40 cellular contexts compared by ENCODE assay signal in genomic region chr3:128473737-128474136, GRCh38. TPM values are rescaled to one million over a fixed set of nuclear protein-coding genes. Genes with fewer than 3 reads are reported as not detected.
"Had no signal": no experiment of that assay in that cellular context is flagged by ENCODE, and none has a peak within 500 bp of the region (broad histone marks: within the 10 kb centered on the region; RNA-seq: fewer than 3 reads in every experiment).

No MANE protein-coding gene starts in this region.

- H3K9me3 Mint-ChIP-seq: activated B cell treated with CpG ODN at 0.5 μM for 24 hours; activated CD8-positive, alpha-beta T cell treated with anti-CD3 and anti-CD28 coated beads for 36 hours; activated naive CD4-positive, alpha-beta T cell treated with anti-CD3 and anti-CD28 coated beads for 36 hours; activated naive CD4-positive, alpha-beta T cell treated with anti-CD3 and anti-CD28 coated beads, Interleukin-2, amount 50 U/mL, for 24 hours; activated naive CD8-positive, alpha-beta T cell treated with anti-CD3 and anti-CD28 coated beads for 36 hours; activated naive CD8-positive, alpha-beta T cell treated with anti-CD3 and anti-CD28 coated beads, Interleukin-2, amount 50 U/mL, for 24 hours; activated T-helper 1 cell treated with anti-CD3 and anti-CD28 coated beads, Interleukin-12 subunit alpha, Interleukin-12 subunit beta, Interleukin-2, Interleukin-4 antibody, amounts not matched to agents 30 ng/mL and 10 ng/mL and 1 ng/mL, durations not matched to agents 14 hours and 24 hours and 36 hours; activated T-helper 2 cell treated with anti-CD3 and anti-CD28 coated beads, Interferon-gamma antibody, Interleukin-2, Interleukin-4, amounts not matched to agents 10 μg/mL and 5 μg/mL and 100 μg/mL, durations not matched to agents 14 hours and 24 hours and 36 hours; T-helper 2 cell treated with Interferon-gamma antibody and Interleukin-4, amounts not matched to agents 5 μg/mL and 100 μg/mL, for 36 hours had no signal

- FAIRE-seq: endometrium, endothelial cell of umbilical vein had no signal

- H3K27me3 ChIP-seq: colonic mucosa had no signal

- H3K27ac Mint-ChIP-seq: activated B cell treated with CpG ODN at 0.5 μM for 24 hours; activated CD8-positive, alpha-beta T cell treated with anti-CD3 and anti-CD28 coated beads for 36 hours; activated naive CD4-positive, alpha-beta T cell treated with anti-CD3 and anti-CD28 coated beads for 36 hours; activated naive CD4-positive, alpha-beta T cell treated with anti-CD3 and anti-CD28 coated beads, Interleukin-2, amount 50 U/mL, for 24 hours; activated naive CD8-positive, alpha-beta T cell treated with anti-CD3 and anti-CD28 coated beads for 36 hours; activated naive CD8-positive, alpha-beta T cell treated with anti-CD3 and anti-CD28 coated beads, Interleukin-2, amount 50 U/mL, for 24 hours; activated T-helper 1 cell treated with anti-CD3 and anti-CD28 coated beads, Interleukin-12 subunit alpha, Interleukin-12 subunit beta, Interleukin-2, Interleukin-4 antibody, amounts not matched to agents 30 ng/mL and 10 ng/mL and 1 ng/mL, durations not matched to agents 14 hours and 24 hours and 36 hours; activated T-helper 2 cell treated with anti-CD3 and anti-CD28 coated beads, Interferon-gamma antibody, Interleukin-2, Interleukin-4, amounts not matched to agents 10 μg/mL and 5 μg/mL and 100 μg/mL, durations not matched to agents 14 hours and 24 hours and 36 hours; T-helper 17 cell; T-helper 2 cell treated with Interferon-gamma antibody and Interleukin-4, amounts not matched to agents 5 μg/mL and 100 μg/mL, for 36 hours had no signal

- H3K4me3 Mint-ChIP-seq: activated B cell treated with CpG ODN at 0.5 μM for 24 hours; activated CD8-positive, alpha-beta T cell treated with anti-CD3 and anti-CD28 coated beads for 36 hours; activated naive CD4-positive, alpha-beta T cell treated with anti-CD3 and anti-CD28 coated beads for 36 hours; activated naive CD4-positive, alpha-beta T cell treated with anti-CD3 and anti-CD28 coated beads, Interleukin-2, amount 50 U/mL, for 24 hours; activated naive CD8-positive, alpha-beta T cell treated with anti-CD3 and anti-CD28 coated beads for 36 hours; activated naive CD8-positive, alpha-beta T cell treated with anti-CD3 and anti-CD28 coated beads, Interleukin-2, amount 50 U/mL, for 24 hours; activated T-helper 1 cell treated with anti-CD3 and anti-CD28 coated beads, Interleukin-12 subunit alpha, Interleukin-12 subunit beta, Interleukin-2, Interleukin-4 antibody, amounts not matched to agents 30 ng/mL and 10 ng/mL and 1 ng/mL, durations not matched to agents 14 hours and 24 hours and 36 hours; brain; T-helper 17 cell; T-helper 2 cell treated with Interferon-gamma antibody and Interleukin-4, amounts not matched to agents 5 μg/mL and 100 μg/mL, for 36 hours had no signal

- H3K27ac ChIP-seq: adrenal gland, breast epithelium, cardiac muscle cell, colonic mucosa, epithelial cell of prostate, esophagus squamous epithelium, WERI-Rb-1 had no signal

- H3K4me3 ChIP-seq: adrenal gland, breast epithelium, cardiac muscle cell, colonic mucosa, esophagus squamous epithelium had no signal

- ATAC-seq: activated CD4-positive, CD25-positive, alpha-beta regulatory T cell treated with anti-CD3 and anti-CD28 coated beads, Interleukin-2, amount 50 U/mL, for 24 hours; activated CD8-positive, alpha-beta T cell treated with anti-CD3 and anti-CD28 coated beads for 36 hours; activated naive CD8-positive, alpha-beta T cell treated with anti-CD3 and anti-CD28 coated beads, Interleukin-2, amount 50 U/mL, for 24 hours; T-helper 17 cell had no signal

- H3K36me3 ChIP-seq: adrenal gland, breast epithelium, cardiac muscle cell, colonic mucosa, esophagus squamous epithelium, WERI-Rb-1 had no signal

- H3K9me3 ChIP-seq: adrenal gland, breast epithelium, colonic mucosa, esophagus squamous epithelium had no signal

- H3K4me1 Mint-ChIP-seq: activated B cell treated with CpG ODN at 0.5 μM for 24 hours; activated naive CD4-positive, alpha-beta T cell treated with anti-CD3 and anti-CD28 coated beads, Interleukin-2, amount 50 U/mL, for 24 hours; activated naive CD8-positive, alpha-beta T cell treated with anti-CD3 and anti-CD28 coated beads, Interleukin-2, amount 50 U/mL, for 24 hours had no signal

- H3K4me1 ChIP-seq: adrenal gland, breast epithelium, colonic mucosa, esophagus squamous epithelium had no signal

- H3K36me3 Mint-ChIP-seq: activated naive CD8-positive, alpha-beta T cell treated with anti-CD3 and anti-CD28 coated beads for 36 hours; brain had no signal

- DNase-seq: activated B cell treated with CpG ODN at 0.5 μM for 24 hours; activated CD4-positive, alpha-beta T cell treated with anti-CD3 and anti-CD28 coated beads for 48 hours; activated CD4-positive, alpha-beta T cell treated with anti-CD3 and anti-CD28 coated beads, Interleukin-2, amount 50 U/mL, for 1 hour; activated CD4-positive, alpha-beta T cell treated with anti-CD3 and anti-CD28 coated beads, Interleukin-2, amount 50 U/mL, for 48 hours; activated CD8-positive, alpha-beta memory T cell treated with anti-CD3 and anti-CD28 coated beads for 24 hours; activated CD8-positive, alpha-beta T cell treated with anti-CD3 and anti-CD28 coated beads for 36 hours; activated effector memory CD4-positive, alpha-beta T cell treated with anti-CD3 and anti-CD28 coated beads, Interleukin-2, amount 50 U/mL, for 16 hours; activated naive CD4-positive, alpha-beta T cell treated with anti-CD3 and anti-CD28 coated beads for 36 hours; activated naive CD8-positive, alpha-beta T cell treated with anti-CD3 and anti-CD28 coated beads for 36 hours; activated naive CD8-positive, alpha-beta T cell treated with anti-CD3 and anti-CD28 coated beads, Interleukin-2, amount 50 U/mL, for 24 hours; activated T-cell treated with anti-CD3 and anti-CD28 coated beads, Interleukin-2, amount 50 U/mL, for 1 hour; activated T-cell treated with anti-CD3 and anti-CD28 coated beads, Interleukin-2, amount 50 U/mL, for 48 hours; adrenal gland; aorta; central memory CD4-positive, alpha-beta T cell; cerebellar nuclear complex; colonic mucosa; effector CD8-positive, alpha-beta T cell; esophagus squamous epithelium; foreskin melanocyte; head of caudate nucleus; T-helper 1 cell; T-helper 17 cell; T1000 had no signal

- H3K27me3 Mint-ChIP-seq: activated naive CD8-positive, alpha-beta T cell treated with anti-CD3 and anti-CD28 coated beads for 36 hours had no signal

RNA-seq across cellular contexts. Expression of gene DNAJB8, which starts 7.0 kb away (rescaled TPM):
- total RNA-seq: activated B cell treated with CpG ODN at 0.5 μM for 24 hours; activated CD8-positive, alpha-beta T cell treated with anti-CD3 and anti-CD28 coated beads for 36 hours; activated naive CD4-positive, alpha-beta T cell treated with anti-CD3 and anti-CD28 coated beads for 36 hours; activated naive CD8-positive, alpha-beta T cell treated with anti-CD3 and anti-CD28 coated beads for 36 hours; activated T-helper 1 cell treated with anti-CD3 and anti-CD28 coated beads, Interleukin-12 subunit alpha, Interleukin-12 subunit beta, Interleukin-2, Interleukin-4 antibody, amounts not matched to agents 30 ng/mL and 10 ng/mL and 1 ng/mL, durations not matched to agents 14 hours and 24 hours and 36 hours; activated T-helper 2 cell treated with anti-CD3 and anti-CD28 coated beads, Interferon-gamma antibody, Interleukin-2, Interleukin-4, amounts not matched to agents 10 μg/mL and 5 μg/mL and 100 μg/mL, durations not matched to agents 14 hours and 24 hours and 36 hours; adrenal gland; aorta; breast epithelium; cardiac muscle cell; colonic mucosa; dermis microvascular lymphatic vessel endothelial cell; endothelial cell of umbilical vein; esophagus squamous epithelium; fibroblast of lung; fibroblast of villous mesenchyme; T-helper 17 cell had no signal
- polyA plus RNA-seq: adrenal gland, aorta, cardiac muscle cell, endothelial cell of umbilical vein, esophagus, fibroblast of lung had no signal

RNA-seq across cellular contexts. Expression of gene GATA2, which starts 19.3 kb away (rescaled TPM):
- total RNA-seq: activated B cell treated with CpG ODN at 0.5 μM for 24 hours; activated CD8-positive, alpha-beta T cell treated with anti-CD3 and anti-CD28 coated beads for 36 hours had no signal
